ENCODE assay signal across 23 cellular contexts in genomic region chr2:143157001-143157798, GRCh38. TPM values are rescaled to one million over a fixed set of nuclear protein-coding genes. Genes with fewer than 3 reads are reported as not detected.
DNase-seq lines count a peak whose midpoint lies in the region; ATAC-seq and TF ChIP-seq lines count a peak whose summit lies in the region.
"Had no signal": no experiment of that assay in that cellular context is flagged by ENCODE, and none has a peak within 500 bp of the region (broad histone marks: within the 10 kb centered on the region; RNA-seq: fewer than 3 reads in every experiment).

No MANE protein-coding gene starts in this region.

- CTCF ChIA-PET in HEK293 (lab: Yijun Ruan, JAX): interaction anchor here (0.6 to 2.0 kb wide), 5 partner anchors 12 to 131 kb away, joined by 3 to 9 read pairs (median 4); no protein-coding TSS in a partner anchor

- POLR2A ChIA-PET in HEK293 (lab: Yijun Ruan, JAX): no interaction called here

- H3K9me3 ChIP-seq in HEK293 (ENCODE audit: control insufficient read depth, insufficient read depth, low read depth, low read length) (no peaks in the 10 kb centered on the region), osteoblast (ENCODE audit: low read depth, low read length) (no peaks in the 10 kb centered on the region)
- H3K9me3 ChIP-seq: prostate gland, tibial nerve had no signal

- no peak for DNase-seq in activated T-cell treated with anti-CD3 and anti-CD28 coated beads, Interleukin-2, amount 50 U/mL, for 4 hours
- DNase-seq in activated T-cell treated with anti-CD3 and anti-CD28 coated beads for 4 hours (no peak), osteoblast (ENCODE audit: insufficient read length, low spot score, missing footprints) (peak; percentile 8), D341Med (ENCODE audit: low spot score) (no peak)
- DNase-seq in activated T-helper 1 cell treated with anti-CD3 and anti-CD28 coated beads, Interleukin-12 subunit alpha, Interleukin-12 subunit beta, Interleukin-2, Interleukin-4 antibody, amounts not matched to agents 30 ng/mL and 10 ng/mL and 1 ng/mL, durations not matched to agents 14 hours and 24 hours and 36 hours (ENCODE audit: low spot score): no peak
- DNase-seq: activated CD4-positive, alpha-beta T cell treated with anti-CD3 and anti-CD28 coated beads for 1 hour; activated CD8-positive, alpha-beta memory T cell treated with anti-CD3 and anti-CD28 coated beads, Interleukin-2, amount 50 U/mL, for 4 hours; DND-41; H7; left cardiac atrium; mesenchymal stem cell; NCI-H1694 treated with DMSO at 0.1 percent for 48 hours; NCI-H226; nephron progenitor cell; stimulated activated CD4-positive, alpha-beta T cell treated with anti-CD3 and anti-CD28 coated beads, Interleukin-1b, Interleukin-23, amount 100 ng/mL, for 48 hours; stimulated activated naive CD4-positive, alpha-beta T cell had no signal

- peak; percentile 41 to 55 for ATAC-seq in activated T-cell treated with anti-CD3 and anti-CD28 coated beads, Interleukin-2, amount 50 U/mL, for 4 hours
- no peak for ATAC-seq in GM21423 (IDR thresholded peaks at IDR 0.05; ENCODE audit: unreplicated experiment)
- ATAC-seq in GM19328 (IDR thresholded peaks at IDR 0.05; ENCODE audit: unreplicated experiment): no peak
- ATAC-seq: K562, left cardiac atrium had no signal

- no peak overlapping the region for H2AFZ ChIP-seq in osteoblast (ENCODE audit: low read length)

- H3K27ac ChIP-seq in HEK293 (ENCODE audit: extremely low read depth, low read depth, low read length) (no peak overlapping the region), osteoblast (ENCODE audit: low read depth, low read length) (no peak overlapping the region)
- H3K27ac ChIP-seq: prostate gland, RWPE1, tibial nerve had no signal

- intact Hi-C loops in activated T-helper 1 cell treated with anti-CD3 and anti-CD28 coated beads, Interleukin-12 subunit alpha, Interleukin-12 subunit beta, Interleukin-2, Interleukin-4 antibody, amounts not matched to agents 30 ng/mL and 10 ng/mL and 1 ng/mL, durations not matched to agents 14 hours and 24 hours and 36 hours (cut with micrococcal nuclease): no loop called here

- H3K4me1 ChIP-seq in HEK293 (ENCODE audit: control insufficient read depth, insufficient read depth, low read length): peaks cover 17% of the 10 kb centered on the region
- H3K4me1 ChIP-seq in osteoblast (ENCODE audit: insufficient read depth, low read length): no peaks in the 10 kb centered on the region
- H3K4me1 ChIP-seq: prostate gland had no signal

- H3K36me3 Mint-ChIP-seq in activated T-cell treated with anti-CD3 and anti-CD28 coated beads, Interleukin-2, amount 50 U/mL, for 4 hours (ENCODE audit: insufficient read depth): peaks cover 20% of the 10 kb centered on the region
- peaks cover 33% of the 10 kb centered on the region for H3K36me3 Mint-ChIP-seq in activated T-helper 1 cell treated with anti-CD3 and anti-CD28 coated beads, Interleukin-12 subunit alpha, Interleukin-12 subunit beta, Interleukin-2, Interleukin-4 antibody, amounts not matched to agents 30 ng/mL and 10 ng/mL and 1 ng/mL, durations not matched to agents 14 hours and 24 hours and 36 hours (ENCODE audit: low read depth)

- H4K20me1 ChIP-seq in osteoblast (ENCODE audit: insufficient read depth, low read length): no peaks in the 10 kb centered on the region

- no peak overlapping the region for H3K4me2 ChIP-seq in osteoblast (ENCODE audit: insufficient read depth, low read length)

- peak overlapping the region; percentile 1 for H3K4me3 Mint-ChIP-seq in activated T-cell treated with anti-CD3 and anti-CD28 coated beads, Interleukin-2, amount 50 U/mL, for 4 hours
- H3K4me3 Mint-ChIP-seq in activated T-helper 1 cell treated with anti-CD3 and anti-CD28 coated beads, Interleukin-12 subunit alpha, Interleukin-12 subunit beta, Interleukin-2, Interleukin-4 antibody, amounts not matched to agents 30 ng/mL and 10 ng/mL and 1 ng/mL, durations not matched to agents 14 hours and 24 hours and 36 hours: no peak overlapping the region
- H3K4me3 Mint-ChIP-seq: nephron progenitor cell had no signal

- no peaks in the 10 kb centered on the region for H3K27me3 Mint-ChIP-seq in activated T-cell treated with anti-CD3 and anti-CD28 coated beads, Interleukin-2, amount 50 U/mL, for 4 hours (ENCODE audit: low read depth)
- H3K27me3 Mint-ChIP-seq in activated T-helper 1 cell treated with anti-CD3 and anti-CD28 coated beads, Interleukin-12 subunit alpha, Interleukin-12 subunit beta, Interleukin-2, Interleukin-4 antibody, amounts not matched to agents 30 ng/mL and 10 ng/mL and 1 ng/mL, durations not matched to agents 14 hours and 24 hours and 36 hours (ENCODE audit: insufficient read depth): no peaks in the 10 kb centered on the region

- peak overlapping the region; percentile 51 for H3K27ac Mint-ChIP-seq in activated T-helper 1 cell treated with anti-CD3 and anti-CD28 coated beads, Interleukin-12 subunit alpha, Interleukin-12 subunit beta, Interleukin-2, Interleukin-4 antibody, amounts not matched to agents 30 ng/mL and 10 ng/mL and 1 ng/mL, durations not matched to agents 14 hours and 24 hours and 36 hours
- H3K27ac Mint-ChIP-seq: nephron progenitor cell had no signal

- H3K27me3 ChIP-seq in osteoblast (ENCODE audit: insufficient read depth, low read length): no peaks in the 10 kb centered on the region
- H3K27me3 ChIP-seq: tibial nerve had no signal

- peaks cover 87% of the 10 kb centered on the region for H3K4me1 Mint-ChIP-seq in activated T-cell treated with anti-CD3 and anti-CD28 coated beads, Interleukin-2, amount 50 U/mL, for 4 hours (ENCODE audit: low read depth)
- peaks cover 80% of the 10 kb centered on the region for H3K4me1 Mint-ChIP-seq in activated T-helper 1 cell treated with anti-CD3 and anti-CD28 coated beads, Interleukin-12 subunit alpha, Interleukin-12 subunit beta, Interleukin-2, Interleukin-4 antibody, amounts not matched to agents 30 ng/mL and 10 ng/mL and 1 ng/mL, durations not matched to agents 14 hours and 24 hours and 36 hours (ENCODE audit: low read depth)

- H3K36me3 ChIP-seq in HEK293 (ENCODE audit: control insufficient read depth in 2 of 2, insufficient read depth in 1 of 2, low read length in 2 of 2): no peaks in the 10 kb centered on the region
- no peaks in the 10 kb centered on the region for H3K36me3 ChIP-seq in osteoblast (ENCODE audit: insufficient read depth, low read length)
- H3K36me3 ChIP-seq: prostate gland, tibial nerve had no signal

- H3K4me3 ChIP-seq in HEK293 (ENCODE audit: low read depth, low read length) (no peak overlapping the region), osteoblast (ENCODE audit: insufficient read depth, low read length) (no peak overlapping the region)
- H3K4me3 ChIP-seq: K562, prostate gland, tibial nerve had no signal

- H3K79me2 ChIP-seq in osteoblast (ENCODE audit: insufficient read depth, low read length): no peaks in the 10 kb centered on the region

- no peaks in the 10 kb centered on the region for H3K9me3 Mint-ChIP-seq in activated T-cell treated with anti-CD3 and anti-CD28 coated beads, Interleukin-2, amount 50 U/mL, for 4 hours
- no peaks in the 10 kb centered on the region for H3K9me3 Mint-ChIP-seq in activated T-helper 1 cell treated with anti-CD3 and anti-CD28 coated beads, Interleukin-12 subunit alpha, Interleukin-12 subunit beta, Interleukin-2, Interleukin-4 antibody, amounts not matched to agents 30 ng/mL and 10 ng/mL and 1 ng/mL, durations not matched to agents 14 hours and 24 hours and 36 hours
- H3K9me3 Mint-ChIP-seq: nephron progenitor cell had no signal

- TF ChIP-seq CTCF in HEK293 (tag by site-specific recombination; IDR thresholded peaks at IDR 0.05): no peak
- no peak for TF ChIP-seq CTCF in osteoblast (IDR thresholded peaks at IDR 0.05; ENCODE audit: extremely low read depth, low read depth, low read length)

TF ChIP-seq in HEK293, 187 proteins besides CTCF, POLR2A, EP300 and RAD21 (continues in another document):
- TF ChIP-seq ZNF214 (tag by site-specific recombination; IDR thresholded peaks at IDR 0.05; ENCODE audit: borderline replicate concordance): no peak
- no peak for TF ChIP-seq ZNF23 (tag by site-specific recombination; IDR thresholded peaks at IDR 0.05; ENCODE audit: borderline replicate concordance)
- TF ChIP-seq ZNF785 (tag by site-specific recombination; IDR thresholded peaks at IDR 0.05): no peak
- TF ChIP-seq ZNF354C (tag by site-specific recombination; IDR thresholded peaks at IDR 0.05; ENCODE audit: borderline replicate concordance, low read depth): no peak
- TF ChIP-seq TRIM28 (IDR thresholded peaks at IDR 0.05; ENCODE audit: borderline replicate concordance, low read length): no peak
- no peak for TF ChIP-seq ZNF843 (tag by site-specific recombination; IDR thresholded peaks at IDR 0.05)
- peak; percentile 58; the same call in 1 of the 2 replicates for TF ChIP-seq OSR2 (tag by site-specific recombination; IDR thresholded peaks at IDR 0.05)
- TF ChIP-seq ZNF529 (tag by site-specific recombination; IDR thresholded peaks at IDR 0.05; ENCODE audit: insufficient replicate concordance): no peak
- no peak for TF ChIP-seq ZEB2 (tag by site-specific recombination; IDR thresholded peaks at IDR 0.05)
- no peak for TF ChIP-seq ZNF704 (tag by site-specific recombination; IDR thresholded peaks at IDR 0.05)
- TF ChIP-seq ZNF121 (tag by site-specific recombination; IDR thresholded peaks at IDR 0.05): no peak
- peak; percentile 37; the same call in 1 of the 2 replicates for TF ChIP-seq FEZF1 (tag by site-specific recombination; IDR thresholded peaks at IDR 0.05)

RNA-seq across cellular contexts. Expression of gene ARHGAP15, which starts 28.0 kb away (rescaled TPM):
- 10 to 100 TPM; 16.3 to 26.5 (median 25.6) TPM for total RNA-seq in activated T-cell treated with anti-CD3 and anti-CD28 coated beads, Interleukin-2, amount 50 U/mL, for 4 hours
- 64.3 and 65.3 TPM in 2 replicates for total RNA-seq in activated T-helper 1 cell treated with anti-CD3 and anti-CD28 coated beads, Interleukin-12 subunit alpha, Interleukin-12 subunit beta, Interleukin-2, Interleukin-4 antibody, amounts not matched to agents 30 ng/mL and 10 ng/mL and 1 ng/mL, durations not matched to agents 14 hours and 24 hours and 36 hours
- total RNA-seq in osteoblast: 0.88 and 2.2 TPM in 2 replicates
- total RNA-seq: H7 had no signal

Comparison
In these comparisons a context has a peak if more than half of its experiments do, and no peak if none do; other contexts are left out.
1. ATAC-seq: peak in activated T-cell treated with anti-CD3 and anti-CD28 coated beads, Interleukin-2, amount 50 U/mL, for 4 hours (2 of 2); none in GM21423 (single experiment) and GM19328 (single experiment).